8 cellular contexts compared by ENCODE assay signal in genomic region chr10:60572511-60573194, GRCh38.
DNase-seq lines count a peak whose midpoint lies in the region; ATAC-seq, FAIRE-seq and TF ChIP-seq lines count a peak whose summit lies in the region.

No MANE protein-coding gene starts in this region.

- no peak overlapping the region for H3K23ac ChIP-seq in H9 (ENCODE audit: insufficient read length, low read depth, low read length)

- H3K9me2 ChIP-seq in OCI-LY7 (ENCODE audit: insufficient read depth, low read length): no peaks in the 10 kb centered on the region

- no peak overlapping the region for H2BK120ac ChIP-seq in H9 (ENCODE audit: low read depth, low read length, poor library complexity, severe bottlenecking)

- no peak for TF ChIP-seq EP300 in A549 (IDR thresholded peaks at IDR 0.05)

- no peaks in the 10 kb centered on the region for H3K9me1 ChIP-seq in keratinocyte (ENCODE audit: control insufficient read depth, extremely low read depth, insufficient read depth, low read length)

- POLR2A ChIA-PET in A549 (lab: Yijun Ruan, JAX) (no interaction called here), Panc1 (lab: Charles Lee) (no interaction called here), OCI-LY7 (lab: Charles Lee) (no interaction called here)

- no peaks in the 10 kb centered on the region for H3K36me3 ChIP-seq in Panc1 (ENCODE audit: control insufficient read depth, insufficient read depth, low read length)
- no peaks in the 10 kb centered on the region for H3K36me3 ChIP-seq in bronchial epithelial cell (ENCODE audit: control insufficient read depth, insufficient read depth, low read length)
- H3K36me3 ChIP-seq in keratinocyte (ENCODE audit: control insufficient read depth in 2 of 2, extremely low read depth in 1 of 2, insufficient read depth in 2 of 2, low read length in 2 of 2): no peaks in the 10 kb centered on the region
- H3K36me3 ChIP-seq in skeletal muscle tissue (ENCODE audit: control insufficient read depth in 3 of 3, insufficient read depth in 3 of 3, low read length in 3 of 3): no peaks in the 10 kb centered on the region
- no peaks in the 10 kb centered on the region for H3K36me3 ChIP-seq in OCI-LY7 (ENCODE audit: insufficient read depth, low read length)

- dilution Hi-C loops in keratinocyte (cut with MboI; ENCODE audit: extremely low pct_ligation_motif_present, low sequenced_read_pairs): no loop called here

- no peak overlapping the region for H2AFZ ChIP-seq in H9 (ENCODE audit: low read length)
- peak overlapping the region; percentile 87 for H2AFZ ChIP-seq in keratinocyte (ENCODE audit: control insufficient read depth, low read length)
- no peak overlapping the region for H2AFZ ChIP-seq in OCI-LY7 (ENCODE audit: low read length)

- H2AK5ac ChIP-seq in H9 (ENCODE audit: insufficient read length, low read length): no peak overlapping the region

- WGBS in A549 (ENCODE audit: missing lambda C conversion rate): 53% methylated on average over 12 of the region's 12 CpGs
- WGBS in H9 (ENCODE audit: extremely low coverage, insufficient read length, low lambda C conversion rate): no CpG with 5 or more reads among the region's 12 CpGs

- H3K27me3 ChIP-seq in H9 (ENCODE audit: insufficient read depth, low read length) (no peaks in the 10 kb centered on the region), Panc1 (ENCODE audit: control insufficient read depth, insufficient read depth, low read length) (no peaks in the 10 kb centered on the region), bronchial epithelial cell (ENCODE audit: control insufficient read depth, insufficient read depth, low read length) (no peaks in the 10 kb centered on the region), keratinocyte (ENCODE audit: control insufficient read depth, extremely low read depth, insufficient read depth, low read length) (no peaks in the 10 kb centered on the region), skeletal muscle tissue (ENCODE audit: control insufficient read depth in 3 of 3, insufficient read depth in 3 of 3, low read length in 3 of 3) (no peaks in the 10 kb centered on the region)

- H3K4me3 ChIP-seq in A549 (0 out of 3 replicates have a peak overlapping the region, but pooled peaks have one; percentile 3), Panc1 (ENCODE audit: low read depth in 2 of 2, low read length in 2 of 2) (peak overlapping the region; percentile 34 to 61), bronchial epithelial cell (ENCODE audit: low read depth, low read length) (peak overlapping the region; percentile 20), keratinocyte (ENCODE audit: control insufficient read depth in 2 of 3, extremely low read depth in 1 of 3, insufficient read depth in 2 of 3, low read depth in 1 of 3, low read length in 3 of 3) (peak overlapping the region in 2 of 3 experiments; percentile 67), skeletal muscle tissue (ENCODE audit: low read length in 3 of 3) (peak overlapping the region; percentile 64 to 83 (median 71)), OCI-LY7 (ENCODE audit: low read depth, low read length, poor library complexity, severe bottlenecking) (no peak overlapping the region)

- peak overlapping the region; percentile 25 to 76 (median 39); a peak in 5 of 7 replicates for H3K27ac Mint-ChIP-seq in H9

- H3K4ac ChIP-seq in H9 (ENCODE audit: low read depth, low read length): no peak overlapping the region

- no peak overlapping the region for H4K5ac ChIP-seq in H9 (ENCODE audit: insufficient read length, low read depth, low read length)

- H2BK20ac ChIP-seq in H9 (ENCODE audit: low read depth, low read length, poor library complexity, severe bottlenecking): no peak overlapping the region

- H3K14ac ChIP-seq in H9 (ENCODE audit: insufficient read depth, low read length): no peak overlapping the region

- no peak overlapping the region for H2BK15ac ChIP-seq in H9 (ENCODE audit: low read depth, low read length)

- CTCF ChIA-PET in A549 (lab: Yijun Ruan, JAX) (interaction anchor here (0.6 kb wide), 1 partner anchor 26 kb away, joined by 3 read pairs; no protein-coding TSS in a partner anchor), Panc1 (lab: Charles Lee) (no interaction called here), OCI-LY7 (lab: Charles Lee; ENCODE audit: unreplicated experiment) (no interaction called here)

- DNase-seq in A549 (ENCODE audit: low read depth in 1 of 2, low spot score in 1 of 2): no peak
- peak; percentile 57 for DNase-seq in H9
- peak; percentile 12 for DNase-seq in Panc1 (ENCODE audit: low read depth, low spot score)
- peak; percentile 59 for DNase-seq in bronchial epithelial cell (ENCODE audit: low read depth)
- no peak for DNase-seq in keratinocyte (ENCODE audit: low read depth, low spot score)
- DNase-seq in OCI-LY7 (ENCODE audit: low spot score): no peak

- H4K20me1 ChIP-seq in H9 (ENCODE audit: control insufficient read depth, insufficient read depth, insufficient read length) (no peaks in the 10 kb centered on the region), keratinocyte (ENCODE audit: control insufficient read depth, extremely low read depth, insufficient read depth, low read length) (no peaks in the 10 kb centered on the region), OCI-LY7 (ENCODE audit: insufficient read depth, low read length) (no peaks in the 10 kb centered on the region)

- no peak for TF ChIP-seq CTCF in A549 (IDR thresholded peaks at IDR 0.05)
- no peak for TF ChIP-seq CTCF in H9 (conservative IDR thresholded peaks at IDR 0.05)
- no peak for TF ChIP-seq CTCF in Panc1 (IDR thresholded peaks at IDR 0.05)
- TF ChIP-seq CTCF in bronchial epithelial cell (IDR thresholded peaks at IDR 0.05; ENCODE audit: insufficient read depth, low read length, severe bottlenecking): no peak
- no peak for TF ChIP-seq CTCF in keratinocyte (optimal IDR thresholded peaks at IDR 0.05 in 1 of 3, IDR thresholded peaks at IDR 0.05 in 1 of 3, conservative IDR thresholded peaks at IDR 0.05 in 1 of 3; ENCODE audit: extremely low read depth in 1 of 3, insufficient read depth in 2 of 3, low read length in 3 of 3)
- TF ChIP-seq CTCF in OCI-LY7 (conservative IDR thresholded peaks at IDR 0.05; ENCODE audit: low read length): no peak

- H3K27ac ChIP-seq in A549 (no peak overlapping the region), H9 (ENCODE audit: insufficient read length, low read depth, low read length) (no peak overlapping the region), Panc1 (ENCODE audit: low read length) (no peak overlapping the region), keratinocyte (ENCODE audit: control insufficient read depth, insufficient read depth, low read length) (peak overlapping the region; percentile 8), skeletal muscle tissue (ENCODE audit: low read depth, low read length) (peak overlapping the region; percentile 78), OCI-LY7 (ENCODE audit: low read depth, low read length, poor library complexity, severe bottlenecking) (no peak overlapping the region)

- H3K9me3 ChIP-seq in A549 (no peaks in the 10 kb centered on the region), H9 (ENCODE audit: control insufficient read depth, low read depth, low read length) (no peaks in the 10 kb centered on the region), Panc1 (ENCODE audit: control insufficient read depth, insufficient read depth, low read depth, low read length) (no peaks in the 10 kb centered on the region), keratinocyte (ENCODE audit: control insufficient read depth, low read depth, low read length) (no peaks in the 10 kb centered on the region), skeletal muscle tissue (ENCODE audit: control insufficient read depth in 3 of 3, low read length in 3 of 3) (no peaks in the 10 kb centered on the region), OCI-LY7 (ENCODE audit: low read length) (no peaks in the 10 kb centered on the region)

- no peaks in the 10 kb centered on the region for H3K23me2 ChIP-seq in H9 (ENCODE audit: insufficient read length, low read depth, low read length, poor library complexity, severe bottlenecking)

- ATAC-seq in A549: peak; percentile 30 to 66; a peak in 4 of 6 replicates
- ATAC-seq in Panc1: peak; percentile 84
- no peak for ATAC-seq in HG02885 (IDR thresholded peaks at IDR 0.05; ENCODE audit: poor library complexity, unreplicated experiment)

- peak overlapping the region; percentile 32 to 60 for H3K4me3 Mint-ChIP-seq in H9

- H3K36me3 Mint-ChIP-seq in H9 (ENCODE audit: insufficient read depth in 1 of 3, low read depth in 3 of 3): peaks cover 5 to 9% (median 6%) of the 10 kb centered on the region in 3 experiments

- H2BK5ac ChIP-seq in H9 (ENCODE audit: insufficient read length, low read length): no peak overlapping the region

- H3T11ph ChIP-seq in H9 (ENCODE audit: low read length): no peak overlapping the region

- no peaks in the 10 kb centered on the region for H3K4me1 ChIP-seq in A549
- H3K4me1 ChIP-seq in H9 (ENCODE audit: insufficient read depth, low read length): peaks cover 2% of the 10 kb centered on the region; the same call in 1 of the 2 replicates
- no peaks in the 10 kb centered on the region for H3K4me1 ChIP-seq in Panc1 (ENCODE audit: control insufficient read depth, insufficient read depth, low read length)
- H3K4me1 ChIP-seq in keratinocyte (ENCODE audit: control insufficient read depth, extremely low read depth, insufficient read depth, low read length): peaks cover 13% of the 10 kb centered on the region
- peaks cover 0 to 23% (median 11%) of the 10 kb centered on the region in 3 donors for H3K4me1 ChIP-seq in skeletal muscle tissue (ENCODE audit: control insufficient read depth in 3 of 3, insufficient read depth in 3 of 3, low read length in 3 of 3)
- H3K4me1 ChIP-seq in OCI-LY7 (ENCODE audit: insufficient read depth, low read length, poor library complexity, severe bottlenecking): no peaks in the 10 kb centered on the region

- H3K79me2 ChIP-seq in H9 (ENCODE audit: insufficient read depth, low read length) (no peaks in the 10 kb centered on the region), keratinocyte (ENCODE audit: control insufficient read depth, insufficient read depth, low read length) (no peaks in the 10 kb centered on the region), OCI-LY7 (ENCODE audit: insufficient read depth, low read depth, low read length) (no peaks in the 10 kb centered on the region)

- BruUV-seq in Panc1 (replicated peaks; lab: Mats Ljungman, UMichigan) (no TSS peak), OCI-LY7 (replicated peaks; lab: Mats Ljungman, UMichigan) (no TSS peak)

- intact Hi-C loops in Panc1 (cut with micrococcal nuclease; ENCODE audit: unreplicated experiment) (no loop called here), OCI-LY7 (cut with micrococcal nuclease; ENCODE audit: unreplicated experiment) (no loop called here)

- TF ChIP-seq RAD21 in A549 (conservative IDR thresholded peaks at IDR 0.05 in 1 of 2, IDR thresholded peaks at IDR 0.05 in 1 of 2): no peak

- H3K4me2 ChIP-seq in A549 (peak overlapping the region; percentile 59), H9 (ENCODE audit: insufficient read depth, insufficient read length, low read length) (peak overlapping the region; percentile 51), keratinocyte (ENCODE audit: control insufficient read depth, extremely low read depth, insufficient read depth, low read depth, low read length) (peak overlapping the region; percentile 85), OCI-LY7 (ENCODE audit: low read length) (no peak overlapping the region)

- H3K9ac ChIP-seq in H9 (ENCODE audit: extremely low read depth, insufficient read length, low read length) (no peak overlapping the region), keratinocyte (ENCODE audit: control insufficient read depth, extremely low read depth, insufficient read depth, low read length) (peak overlapping the region; percentile 67), skeletal muscle tissue (ENCODE audit: low read depth in 1 of 3, low read length in 3 of 3) (peak overlapping the region; percentile 72 to 88 (median 76))

- no peaks in the 10 kb centered on the region for H3K27me3 Mint-ChIP-seq in H9 (ENCODE audit: low read depth)

- peaks cover 43 to 44% of the 10 kb centered on the region in 2 experiments for H3K4me1 Mint-ChIP-seq in H9

- FAIRE-seq in A549 (lab: Jason Lieb, UNC) (no peak), bronchial epithelial cell (lab: Jason Lieb, UNC) (no peak), keratinocyte (lab: Jason Lieb, UNC) (peak; percentile 87)

- no peaks in the 10 kb centered on the region for H3K79me1 ChIP-seq in H9 (ENCODE audit: insufficient read depth, low read depth, low read length, poor library complexity, severe bottlenecking)

- H2BK12ac ChIP-seq in H9 (ENCODE audit: insufficient read length, low read depth, low read length): no peak overlapping the region

- no peak overlapping the region for H4K8ac ChIP-seq in H9 (replicated peaks; ENCODE audit: insufficient read length, low read depth, low read length)

- no peak overlapping the region for H3K56ac ChIP-seq in H9 (ENCODE audit: insufficient read length, low read depth, low read length)

- in situ Hi-C loops in Panc1 (cut with HindIII; ENCODE audit: low pct_unique_long_range_greater_than_20kb, low sequenced_read_pairs): no loop called here

- H3K18ac ChIP-seq in H9 (ENCODE audit: insufficient read length, low read depth, low read length): no peak overlapping the region

- no peak for TF ChIP-seq POLR2A in A549 (IDR thresholded peaks at IDR 0.05; ENCODE audit: low read length)

- no peak overlapping the region for H4K91ac ChIP-seq in H9 (ENCODE audit: insufficient read length, low read depth, low read length)

- peaks cover 8% of the 10 kb centered on the region in 2 experiments; a peak in 4 of 5 replicates for H3K9me3 Mint-ChIP-seq in H9

Comparison
In these comparisons a context has a peak if more than half of its experiments do, and no peak if none do; other contexts are left out.
1. DNase-seq: peak in H9 (single experiment), Panc1 (single experiment) and bronchial epithelial cell (single experiment); none in A549 (0 of 2), keratinocyte (single experiment) and OCI-LY7 (single experiment).
2. H3K27ac ChIP-seq: peak in keratinocyte (single experiment) and skeletal muscle tissue (single experiment); none in A549 (0 of 2), H9 (single experiment), Panc1 (single experiment) and OCI-LY7 (single experiment).